In the genomic region with DNA sequence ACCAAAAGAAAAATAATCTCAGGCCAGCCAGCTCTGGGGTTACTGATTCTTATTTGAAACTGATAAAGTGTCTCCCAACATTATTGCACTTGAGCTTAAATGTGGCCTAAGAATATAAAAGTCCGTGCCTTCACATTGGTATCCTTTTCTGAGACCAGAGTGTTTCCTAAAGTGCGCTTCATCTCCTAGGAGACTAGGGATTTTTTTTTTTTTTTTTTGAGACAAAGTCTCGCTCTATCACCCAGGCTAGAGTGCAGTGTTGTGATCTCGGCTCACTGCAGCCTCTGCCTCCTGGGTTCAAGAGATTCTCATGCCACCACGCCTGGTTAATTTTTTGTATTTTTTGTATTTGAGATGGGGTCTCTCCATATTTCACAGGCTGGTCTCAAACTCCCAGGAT, we compare ENCODE assay signal across 20 cellular contexts. TPM values are rescaled to one million over a fixed set of nuclear protein-coding genes. Genes with fewer than 3 reads are reported as not detected.
DNase-seq lines count a peak whose midpoint lies in the region; ATAC-seq, FAIRE-seq and TF ChIP-seq lines count a peak whose summit lies in the region.
"Had no signal": no experiment of that assay in that cellular context is flagged by ENCODE, and none has a peak within 500 bp of the region (broad histone marks: within the 10 kb centered on the region; RNA-seq: fewer than 3 reads in every experiment).

No MANE protein-coding gene starts in this region.

- in situ Hi-C loops in ACHN (cut with HindIII; ENCODE audit: low pct_ligation_motif_present, low pct_unique_long_range_greater_than_20kb, low sequenced_read_pairs): no loop called here

- CTCF ChIA-PET in naive thymus-derived CD4-positive, alpha-beta T cell (lab: Charles Lee): no interaction called here

- H3K27ac Mint-ChIP-seq in astrocyte (ENCODE audit: unreplicated experiment): peak overlapping the region; percentile 11
- no peak overlapping the region for H3K27ac Mint-ChIP-seq in naive thymus-derived CD4-positive, alpha-beta T cell
- H3K27ac Mint-ChIP-seq: CD8-positive, alpha-beta T cell had no signal

- H3K36me3 ChIP-seq in astrocyte (ENCODE audit: insufficient read depth, low read length): no peaks in the 10 kb centered on the region
- no peaks in the 10 kb centered on the region for H3K36me3 ChIP-seq in naive thymus-derived CD4-positive, alpha-beta T cell (ENCODE audit: control insufficient read depth in 2 of 3, insufficient read depth in 3 of 3, low read length in 3 of 3)
- H3K36me3 ChIP-seq: HAP-1 had no signal

- H3K4me3 ChIP-seq in astrocyte (ENCODE audit: insufficient read depth, low read depth, low read length): no peak overlapping the region
- no peak overlapping the region for H3K4me3 ChIP-seq in naive thymus-derived CD4-positive, alpha-beta T cell (ENCODE audit: low read length)
- H3K4me3 ChIP-seq: HAP-1 had no signal

- no peak for TF ChIP-seq CTCF in astrocyte (IDR thresholded peaks at IDR 0.05; ENCODE audit: insufficient read depth, low read depth, low read length)

- no peak overlapping the region for H3K4me3 Mint-ChIP-seq in astrocyte (ENCODE audit: unreplicated experiment)
- no peak overlapping the region for H3K4me3 Mint-ChIP-seq in naive thymus-derived CD4-positive, alpha-beta T cell
- H3K4me3 Mint-ChIP-seq: CD14-positive monocyte; CD8-positive, alpha-beta T cell had no signal

- H3K9ac ChIP-seq in astrocyte (ENCODE audit: low read length): no peak overlapping the region

- H3K36me3 Mint-ChIP-seq in astrocyte (ENCODE audit: low read depth, unreplicated experiment): no peaks in the 10 kb centered on the region
- no peaks in the 10 kb centered on the region for H3K36me3 Mint-ChIP-seq in naive thymus-derived CD4-positive, alpha-beta T cell
- H3K36me3 Mint-ChIP-seq: CD8-positive, alpha-beta T cell had no signal

- H3K4me2 ChIP-seq in astrocyte (ENCODE audit: low read length): no peak overlapping the region

- peaks cover 44% of the 10 kb centered on the region for H3K4me1 Mint-ChIP-seq in astrocyte (ENCODE audit: low read depth, unreplicated experiment)
- no peaks in the 10 kb centered on the region for H3K4me1 Mint-ChIP-seq in naive thymus-derived CD4-positive, alpha-beta T cell

- H3K27ac ChIP-seq in astrocyte (ENCODE audit: low read depth, low read length): no peak overlapping the region
- no peak overlapping the region for H3K27ac ChIP-seq in naive thymus-derived CD4-positive, alpha-beta T cell (ENCODE audit: low read depth, low read length)
- H3K27ac ChIP-seq: HL-60 had no signal

- no peaks in the 10 kb centered on the region for H4K20me1 ChIP-seq in astrocyte (ENCODE audit: insufficient read depth, low read length)

- ATAC-seq in naive thymus-derived CD4-positive, alpha-beta T cell: no peak
- no peak for ATAC-seq in GM18909 (IDR thresholded peaks at IDR 0.05; ENCODE audit: poor library complexity, unreplicated experiment)
- ATAC-seq: CD8-positive, alpha-beta T cell had no signal

- peaks cover 2% of the 10 kb centered on the region for H3K27me3 Mint-ChIP-seq in astrocyte (ENCODE audit: low read depth, unreplicated experiment)
- peaks cover 2 to 33% (median 19%) of the 10 kb centered on the region in 5 donors for H3K27me3 Mint-ChIP-seq in naive thymus-derived CD4-positive, alpha-beta T cell

- peak; percentile 72 for DNase-seq in ACHN
- no peak for DNase-seq in astrocyte (ENCODE audit: low read depth)
- DNase-seq in kidney tubule cell (ENCODE audit: low spot score): peak; percentile 33
- peak; percentile 46 for DNase-seq in renal cortical epithelial cell (ENCODE audit: low read depth)
- DNase-seq in NCI-H2227 treated with DMSO at 0.1 percent for 48 hours (lab: John Stamatoyannopoulos, UW): no peak
- DNase-seq in naive thymus-derived CD4-positive, alpha-beta T cell: no peak
- DNase-seq: CD8-positive, alpha-beta T cell; COR-L47; DMS153; DND-41; GDM1; GOT3 had no signal

- intact Hi-C loops in naive thymus-derived CD4-positive, alpha-beta T cell (cut with micrococcal nuclease): no loop called here

- no peaks in the 10 kb centered on the region for H3K9me3 ChIP-seq in astrocyte (ENCODE audit: insufficient read depth, low read depth, low read length)
- H3K9me3 ChIP-seq in naive thymus-derived CD4-positive, alpha-beta T cell (ENCODE audit: control insufficient read depth in 2 of 3, low read length in 3 of 3): no peaks in the 10 kb centered on the region
- H3K9me3 ChIP-seq: HAP-1 had no signal

- H3K27me3 ChIP-seq in astrocyte (ENCODE audit: insufficient read depth, low read length): no peaks in the 10 kb centered on the region
- H3K27me3 ChIP-seq in naive thymus-derived CD4-positive, alpha-beta T cell (ENCODE audit: control insufficient read depth in 2 of 2, insufficient read depth in 2 of 2, low read length in 2 of 2): no peaks in the 10 kb centered on the region

- no peak for FAIRE-seq in astrocyte (lab: Jason Lieb, UNC)
- FAIRE-seq: D721Med, GM12892, GM19239 had no signal

- H2AFZ ChIP-seq in astrocyte (ENCODE audit: low read depth, low read length): no peak overlapping the region

- peaks cover 18% of the 10 kb centered on the region for H3K4me1 ChIP-seq in astrocyte (ENCODE audit: insufficient read depth, low read length)
- H3K4me1 ChIP-seq in naive thymus-derived CD4-positive, alpha-beta T cell (ENCODE audit: control insufficient read depth in 2 of 2, insufficient read depth in 2 of 2, low read length in 2 of 2): no peaks in the 10 kb centered on the region
- H3K4me1 ChIP-seq: HAP-1 had no signal

- H3K9me3 Mint-ChIP-seq in astrocyte (ENCODE audit: unreplicated experiment): no peaks in the 10 kb centered on the region
- no peaks in the 10 kb centered on the region for H3K9me3 Mint-ChIP-seq in naive thymus-derived CD4-positive, alpha-beta T cell
- H3K9me3 Mint-ChIP-seq: CD8-positive, alpha-beta T cell had no signal

- POLR2A ChIA-PET in naive thymus-derived CD4-positive, alpha-beta T cell (lab: Charles Lee): no interaction called here

- H3K79me2 ChIP-seq in astrocyte (ENCODE audit: insufficient read depth, low read length): no peaks in the 10 kb centered on the region

RNA-seq across cellular contexts. Expression of a gene that starts 23.5 kb away (rescaled TPM):
- 0.45 and 0.60 TPM in 2 replicates for total RNA-seq in astrocyte
- 12.2 and 32.4 TPM in 2 replicates for total RNA-seq in renal cortical epithelial cell
- total RNA-seq in naive thymus-derived CD4-positive, alpha-beta T cell: not detected
- not detected for polyA plus RNA-seq in naive thymus-derived CD4-positive, alpha-beta T cell
- total RNA-seq: CD8-positive, alpha-beta T cell had no signal
- polyA plus RNA-seq: BJ, CD14-positive monocyte had no signal

Comparison
In these comparisons a context has a peak if more than half of its experiments do, and no peak if none do; other contexts are left out.
1. DNase-seq: peak in ACHN (single experiment), kidney tubule cell (single experiment) and renal cortical epithelial cell (single experiment); none in astrocyte (single experiment), NCI-H2227 treated with DMSO at 0.1 percent for 48 hours (single experiment) and naive thymus-derived CD4-positive, alpha-beta T cell (0 of 9).